1 cellular context compared by ENCODE assay signal in the genomic region with DNA sequence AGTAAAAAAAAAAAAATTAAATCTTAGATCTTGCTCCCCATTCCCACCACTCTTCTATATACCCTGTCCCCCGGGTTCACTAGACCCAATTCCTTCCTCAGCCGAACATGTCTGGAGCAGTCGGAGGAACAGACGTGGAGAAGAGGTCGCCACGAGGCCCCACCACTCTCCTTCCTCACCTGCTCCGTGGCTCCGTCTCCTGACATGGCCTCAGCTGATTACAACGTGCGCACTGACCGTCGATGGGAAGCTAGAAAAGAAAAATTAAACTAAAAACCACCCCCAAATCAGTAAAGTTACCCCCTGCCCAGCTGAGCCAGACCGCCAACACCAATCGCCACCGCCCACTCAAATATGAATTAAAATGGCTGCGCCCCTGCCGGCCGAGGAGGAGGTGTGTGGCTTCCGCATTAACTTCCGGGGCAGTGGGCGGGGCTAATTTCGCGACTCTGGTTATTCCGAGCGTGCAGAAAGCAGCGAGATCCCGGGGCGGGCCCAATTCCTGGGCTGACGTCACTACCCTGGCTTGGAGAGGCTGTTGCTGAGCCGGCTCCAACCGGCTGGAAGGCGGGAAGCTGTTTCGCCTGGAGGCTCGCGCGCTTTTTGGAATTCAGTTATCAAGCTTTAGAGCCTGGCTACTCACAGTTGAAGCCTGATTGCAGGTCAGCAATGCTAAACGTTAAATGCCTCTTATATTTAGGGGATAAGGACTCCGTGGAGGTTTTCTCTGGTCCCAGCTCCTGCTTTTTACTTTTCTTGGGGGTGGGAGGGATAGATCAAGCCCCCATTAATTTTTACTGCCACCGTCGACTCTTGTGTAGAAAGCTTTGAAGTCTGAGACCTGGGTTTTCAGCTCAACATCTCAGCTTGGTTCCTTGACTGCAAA.
A peak's percentile ranks its signal among the peaks of the same experiment; 100 is the strongest.
TF ChIP-seq lines count a peak whose summit lies in the region.

A gene (minus strand): TSS at position 361 of the 886 bp plus-strand sequence. CDS start 155 bp downstream, at position 206.

TF ChIP-seq in HepG2, 621 proteins besides CTCF, POLR2A, EP300 and RAD21 (continued from another document and continues in another):
- TF ChIP-seq, protein P1, sequence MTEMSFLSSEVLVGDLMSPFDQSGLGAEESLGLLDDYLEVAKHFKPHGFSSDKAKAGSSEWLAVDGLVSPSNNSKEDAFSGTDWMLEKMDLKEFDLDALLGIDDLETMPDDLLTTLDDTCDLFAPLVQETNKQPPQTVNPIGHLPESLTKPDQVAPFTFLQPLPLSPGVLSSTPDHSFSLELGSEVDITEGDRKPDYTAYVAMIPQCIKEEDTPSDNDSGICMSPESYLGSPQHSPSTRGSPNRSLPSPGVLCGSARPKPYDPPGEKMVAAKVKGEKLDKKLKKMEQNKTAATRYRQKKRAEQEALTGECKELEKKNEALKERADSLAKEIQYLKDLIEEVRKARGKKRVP (CRISPR knock-in tag; IDR thresholded peaks at IDR 0.05), result no peak; a peak in 1 of 4 replicates
- TF ChIP-seq ZNF383 (CRISPR knock-in tag; IDR thresholded peaks at IDR 0.05; ENCODE audit: borderline replicate concordance) (no peak), SUZ12 (IDR thresholded peaks at IDR 0.05; ENCODE audit: low read depth, low read length) (no peak), ZNF34 (CRISPR knock-in tag; IDR thresholded peaks at IDR 0.05; ENCODE audit: borderline replicate concordance) (no peak), ZMYM3 (CRISPR knock-in tag; IDR thresholded peaks at IDR 0.05) (no peak), ZNF768 (CRISPR knock-in tag; IDR thresholded peaks at IDR 0.05) (no peak), ZNF7 (CRISPR knock-in tag; IDR thresholded peaks at IDR 0.05) (no peak), NFE2L1 (CRISPR knock-in tag; IDR thresholded peaks at IDR 0.05; ENCODE audit: borderline replicate concordance) (no peak), TP53 (CRISPR knock-in tag; conservative IDR thresholded peaks at IDR 0.05) (no peak), DR1 (CRISPR knock-in tag; IDR thresholded peaks at IDR 0.05) (peak; percentile 36; the same call in 1 of the 2 replicates), PHF5A (CRISPR knock-in tag; IDR thresholded peaks at IDR 0.05; ENCODE audit: low read depth, unreplicated experiment) (peak; percentile 68), MYNN (CRISPR knock-in tag; IDR thresholded peaks at IDR 0.05; ENCODE audit: low read depth) (0 out of 2 replicates have a peak, but pooled peaks have one; percentile 33), CREB1 (IDR thresholded peaks at IDR 0.05) (peak; percentile 100), CREB1 (CRISPR knock-in tag; IDR thresholded peaks at IDR 0.05) (peak; percentile 95), ZNF354B (CRISPR knock-in tag; IDR thresholded peaks at IDR 0.05) (no peak), BRD4 (CRISPR knock-in tag; IDR thresholded peaks at IDR 0.05) (no peak), KLF6 (CRISPR knock-in tag; IDR thresholded peaks at IDR 0.05) (peak; percentile 22; the same call in 1 of the 2 replicates), AGO1 (IDR thresholded peaks at IDR 0.05; ENCODE audit: low read depth, low read length, poor library complexity, severe bottlenecking) (no peak), JUND (CRISPR knock-in tag; IDR thresholded peaks at IDR 0.05) (peak; percentile 78), ZNF546 (CRISPR knock-in tag; conservative IDR thresholded peaks at IDR 0.05) (no peak), U2AF2 (IDR thresholded peaks at IDR 0.05; ENCODE audit: low read depth, low read length) (no peak), KAT8 (CRISPR knock-in tag; IDR thresholded peaks at IDR 0.05) (peak; percentile 93), ZFP36L1 (CRISPR knock-in tag; IDR thresholded peaks at IDR 0.05) (peak; percentile 31; the same call in 1 of the 2 replicates), PHF21A (CRISPR knock-in tag; IDR thresholded peaks at IDR 0.05) (peak; percentile 77), SRSF1 (optimal IDR thresholded peaks at IDR 0.05; ENCODE audit: low read depth, low read length) (peak; percentile 85), ZNF138 (CRISPR knock-in tag; IDR thresholded peaks at IDR 0.05; ENCODE audit: low read depth) (no peak), MATR3 (CRISPR knock-in tag; IDR thresholded peaks at IDR 0.05) (no peak), FOXA1 (IDR thresholded peaks at IDR 0.05) (no peak), FOXA1 (CRISPR knock-in tag; IDR thresholded peaks at IDR 0.05) (no peak), KDM5B (CRISPR knock-in tag; IDR thresholded peaks at IDR 0.05; ENCODE audit: borderline replicate concordance) (peak; percentile 72; the same call in 1 of the 2 replicates)
- TF ChIP-seq, protein P2, sequence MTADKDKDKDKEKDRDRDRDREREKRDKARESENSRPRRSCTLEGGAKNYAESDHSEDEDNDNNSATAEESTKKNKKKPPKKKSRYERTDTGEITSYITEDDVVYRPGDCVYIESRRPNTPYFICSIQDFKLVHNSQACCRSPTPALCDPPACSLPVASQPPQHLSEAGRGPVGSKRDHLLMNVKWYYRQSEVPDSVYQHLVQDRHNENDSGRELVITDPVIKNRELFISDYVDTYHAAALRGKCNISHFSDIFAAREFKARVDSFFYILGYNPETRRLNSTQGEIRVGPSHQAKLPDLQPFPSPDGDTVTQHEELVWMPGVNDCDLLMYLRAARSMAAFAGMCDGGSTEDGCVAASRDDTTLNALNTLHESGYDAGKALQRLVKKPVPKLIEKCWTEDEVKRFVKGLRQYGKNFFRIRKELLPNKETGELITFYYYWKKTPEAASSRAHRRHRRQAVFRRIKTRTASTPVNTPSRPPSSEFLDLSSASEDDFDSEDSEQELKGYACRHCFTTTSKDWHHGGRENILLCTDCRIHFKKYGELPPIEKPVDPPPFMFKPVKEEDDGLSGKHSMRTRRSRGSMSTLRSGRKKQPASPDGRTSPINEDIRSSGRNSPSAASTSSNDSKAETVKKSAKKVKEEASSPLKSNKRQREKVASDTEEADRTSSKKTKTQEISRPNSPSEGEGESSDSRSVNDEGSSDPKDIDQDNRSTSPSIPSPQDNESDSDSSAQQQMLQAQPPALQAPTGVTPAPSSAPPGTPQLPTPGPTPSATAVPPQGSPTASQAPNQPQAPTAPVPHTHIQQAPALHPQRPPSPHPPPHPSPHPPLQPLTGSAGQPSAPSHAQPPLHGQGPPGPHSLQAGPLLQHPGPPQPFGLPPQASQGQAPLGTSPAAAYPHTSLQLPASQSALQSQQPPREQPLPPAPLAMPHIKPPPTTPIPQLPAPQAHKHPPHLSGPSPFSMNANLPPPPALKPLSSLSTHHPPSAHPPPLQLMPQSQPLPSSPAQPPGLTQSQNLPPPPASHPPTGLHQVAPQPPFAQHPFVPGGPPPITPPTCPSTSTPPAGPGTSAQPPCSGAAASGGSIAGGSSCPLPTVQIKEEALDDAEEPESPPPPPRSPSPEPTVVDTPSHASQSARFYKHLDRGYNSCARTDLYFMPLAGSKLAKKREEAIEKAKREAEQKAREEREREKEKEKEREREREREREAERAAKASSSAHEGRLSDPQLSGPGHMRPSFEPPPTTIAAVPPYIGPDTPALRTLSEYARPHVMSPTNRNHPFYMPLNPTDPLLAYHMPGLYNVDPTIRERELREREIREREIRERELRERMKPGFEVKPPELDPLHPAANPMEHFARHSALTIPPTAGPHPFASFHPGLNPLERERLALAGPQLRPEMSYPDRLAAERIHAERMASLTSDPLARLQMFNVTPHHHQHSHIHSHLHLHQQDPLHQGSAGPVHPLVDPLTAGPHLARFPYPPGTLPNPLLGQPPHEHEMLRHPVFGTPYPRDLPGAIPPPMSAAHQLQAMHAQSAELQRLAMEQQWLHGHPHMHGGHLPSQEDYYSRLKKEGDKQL (CRISPR knock-in tag; IDR thresholded peaks at IDR 0.05; ENCODE audit: low read depth), result no peak
- TF ChIP-seq, protein P3, sequence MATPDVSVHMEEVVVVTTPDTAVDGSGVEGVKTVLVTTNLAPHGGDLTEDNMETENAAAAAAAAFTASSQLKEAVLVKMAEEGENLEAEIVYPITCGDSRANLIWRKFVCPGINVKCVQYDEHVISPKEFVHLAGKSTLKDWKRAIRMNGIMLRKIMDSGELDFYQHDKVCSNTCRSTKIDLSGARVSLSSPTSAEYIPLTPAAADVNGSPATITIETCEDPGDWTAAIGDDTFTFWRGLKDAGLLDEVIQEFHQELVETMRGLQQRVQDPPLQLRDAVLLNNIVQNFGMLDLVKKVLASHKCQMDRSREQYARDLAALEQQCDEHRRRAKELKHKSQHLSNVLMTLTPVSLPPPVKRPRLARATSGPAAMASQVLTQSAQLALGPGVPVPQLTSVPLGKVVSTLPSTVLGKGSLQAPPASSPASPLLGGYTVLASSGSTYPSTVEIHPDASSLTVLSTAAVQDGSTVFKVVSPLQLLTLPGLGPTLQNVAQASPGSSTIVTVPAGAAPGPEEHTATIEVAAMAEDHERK (CRISPR knock-in tag; IDR thresholded peaks at IDR 0.05; ENCODE audit: low read depth), result no peak
- TF ChIP-seq, protein P4, sequence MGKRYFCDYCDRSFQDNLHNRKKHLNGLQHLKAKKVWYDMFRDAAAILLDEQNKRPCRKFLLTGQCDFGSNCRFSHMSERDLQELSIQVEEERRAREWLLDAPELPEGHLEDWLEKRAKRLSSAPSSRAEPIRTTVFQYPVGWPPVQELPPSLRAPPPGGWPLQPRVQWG (CRISPR knock-in tag; IDR thresholded peaks at IDR 0.05; ENCODE audit: borderline replicate concordance, low read depth), result no peak
- TF ChIP-seq, protein P5, sequence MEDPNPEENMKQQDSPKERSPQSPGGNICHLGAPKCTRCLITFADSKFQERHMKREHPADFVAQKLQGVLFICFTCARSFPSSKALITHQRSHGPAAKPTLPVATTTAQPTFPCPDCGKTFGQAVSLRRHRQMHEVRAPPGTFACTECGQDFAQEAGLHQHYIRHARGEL (CRISPR knock-in tag; IDR thresholded peaks at IDR 0.05), result no peak
- TF ChIP-seq, protein P6, sequence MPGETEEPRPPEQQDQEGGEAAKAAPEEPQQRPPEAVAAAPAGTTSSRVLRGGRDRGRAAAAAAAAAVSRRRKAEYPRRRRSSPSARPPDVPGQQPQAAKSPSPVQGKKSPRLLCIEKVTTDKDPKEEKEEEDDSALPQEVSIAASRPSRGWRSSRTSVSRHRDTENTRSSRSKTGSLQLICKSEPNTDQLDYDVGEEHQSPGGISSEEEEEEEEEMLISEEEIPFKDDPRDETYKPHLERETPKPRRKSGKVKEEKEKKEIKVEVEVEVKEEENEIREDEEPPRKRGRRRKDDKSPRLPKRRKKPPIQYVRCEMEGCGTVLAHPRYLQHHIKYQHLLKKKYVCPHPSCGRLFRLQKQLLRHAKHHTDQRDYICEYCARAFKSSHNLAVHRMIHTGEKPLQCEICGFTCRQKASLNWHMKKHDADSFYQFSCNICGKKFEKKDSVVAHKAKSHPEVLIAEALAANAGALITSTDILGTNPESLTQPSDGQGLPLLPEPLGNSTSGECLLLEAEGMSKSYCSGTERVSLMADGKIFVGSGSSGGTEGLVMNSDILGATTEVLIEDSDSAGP (CRISPR knock-in tag; IDR thresholded peaks at IDR 0.05; ENCODE audit: borderline replicate concordance), result peak; percentile 58; the same call in 1 of the 2 replicates
- TF ChIP-seq, protein P7, sequence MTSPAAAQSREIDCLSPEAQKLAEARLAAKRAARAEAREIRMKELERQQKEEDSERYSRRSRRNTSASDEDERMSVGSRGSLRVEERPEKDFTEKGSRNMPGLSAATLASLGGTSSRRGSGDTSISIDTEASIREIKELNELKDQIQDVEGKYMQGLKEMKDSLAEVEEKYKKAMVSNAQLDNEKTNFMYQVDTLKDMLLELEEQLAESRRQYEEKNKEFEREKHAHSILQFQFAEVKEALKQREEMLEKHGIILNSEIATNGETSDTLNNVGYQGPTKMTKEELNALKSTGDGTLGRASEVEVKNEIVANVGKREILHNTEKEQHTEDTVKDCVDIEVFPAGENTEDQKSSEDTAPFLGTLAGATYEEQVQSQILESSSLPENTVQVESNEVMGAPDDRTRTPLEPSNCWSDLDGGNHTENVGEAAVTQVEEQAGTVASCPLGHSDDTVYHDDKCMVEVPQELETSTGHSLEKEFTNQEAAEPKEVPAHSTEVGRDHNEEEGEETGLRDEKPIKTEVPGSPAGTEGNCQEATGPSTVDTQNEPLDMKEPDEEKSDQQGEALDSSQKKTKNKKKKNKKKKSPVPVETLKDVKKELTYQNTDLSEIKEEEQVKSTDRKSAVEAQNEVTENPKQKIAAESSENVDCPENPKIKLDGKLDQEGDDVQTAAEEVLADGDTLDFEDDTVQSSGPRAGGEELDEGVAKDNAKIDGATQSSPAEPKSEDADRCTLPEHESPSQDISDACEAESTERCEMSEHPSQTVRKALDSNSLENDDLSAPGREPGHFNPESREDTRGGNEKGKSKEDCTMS (CRISPR knock-in tag; conservative IDR thresholded peaks at IDR 0.05), result no peak
- TF ChIP-seq, protein P8, sequence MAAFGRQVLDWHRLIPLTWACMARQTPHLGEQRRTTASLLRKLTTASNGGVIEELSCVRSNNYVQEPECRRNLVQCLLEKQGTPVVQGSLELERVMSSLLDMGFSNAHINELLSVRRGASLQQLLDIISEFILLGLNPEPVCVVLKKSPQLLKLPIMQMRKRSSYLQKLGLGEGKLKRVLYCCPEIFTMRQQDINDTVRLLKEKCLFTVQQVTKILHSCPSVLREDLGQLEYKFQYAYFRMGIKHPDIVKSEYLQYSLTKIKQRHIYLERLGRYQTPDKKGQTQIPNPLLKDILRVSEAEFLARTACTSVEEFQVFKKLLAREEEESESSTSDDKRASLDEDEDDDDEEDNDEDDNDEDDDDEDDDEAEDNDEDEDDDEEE (CRISPR knock-in tag; IDR thresholded peaks at IDR 0.05), result no peak
- TF ChIP-seq, protein P9, sequence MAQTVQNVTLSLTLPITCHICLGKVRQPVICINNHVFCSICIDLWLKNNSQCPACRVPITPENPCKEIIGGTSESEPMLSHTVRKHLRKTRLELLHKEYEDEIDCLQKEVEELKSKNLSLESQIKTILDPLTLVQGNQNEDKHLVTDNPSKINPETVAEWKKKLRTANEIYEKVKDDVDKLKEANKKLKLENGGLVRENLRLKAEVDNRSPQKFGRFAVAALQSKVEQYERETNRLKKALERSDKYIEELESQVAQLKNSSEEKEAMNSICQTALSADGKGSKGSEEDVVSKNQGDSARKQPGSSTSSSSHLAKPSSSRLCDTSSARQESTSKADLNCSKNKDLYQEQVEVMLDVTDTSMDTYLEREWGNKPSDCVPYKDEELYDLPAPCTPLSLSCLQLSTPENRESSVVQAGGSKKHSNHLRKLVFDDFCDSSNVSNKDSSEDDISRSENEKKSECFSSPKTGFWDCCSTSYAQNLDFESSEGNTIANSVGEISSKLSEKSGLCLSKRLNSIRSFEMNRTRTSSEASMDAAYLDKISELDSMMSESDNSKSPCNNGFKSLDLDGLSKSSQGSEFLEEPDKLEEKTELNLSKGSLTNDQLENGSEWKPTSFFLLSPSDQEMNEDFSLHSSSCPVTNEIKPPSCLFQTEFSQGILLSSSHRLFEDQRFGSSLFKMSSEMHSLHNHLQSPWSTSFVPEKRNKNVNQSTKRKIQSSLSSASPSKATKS (CRISPR knock-in tag; IDR thresholded peaks at IDR 0.05), result peak; percentile 44; the same call in 1 of the 2 replicates
- TF ChIP-seq, protein P10, sequence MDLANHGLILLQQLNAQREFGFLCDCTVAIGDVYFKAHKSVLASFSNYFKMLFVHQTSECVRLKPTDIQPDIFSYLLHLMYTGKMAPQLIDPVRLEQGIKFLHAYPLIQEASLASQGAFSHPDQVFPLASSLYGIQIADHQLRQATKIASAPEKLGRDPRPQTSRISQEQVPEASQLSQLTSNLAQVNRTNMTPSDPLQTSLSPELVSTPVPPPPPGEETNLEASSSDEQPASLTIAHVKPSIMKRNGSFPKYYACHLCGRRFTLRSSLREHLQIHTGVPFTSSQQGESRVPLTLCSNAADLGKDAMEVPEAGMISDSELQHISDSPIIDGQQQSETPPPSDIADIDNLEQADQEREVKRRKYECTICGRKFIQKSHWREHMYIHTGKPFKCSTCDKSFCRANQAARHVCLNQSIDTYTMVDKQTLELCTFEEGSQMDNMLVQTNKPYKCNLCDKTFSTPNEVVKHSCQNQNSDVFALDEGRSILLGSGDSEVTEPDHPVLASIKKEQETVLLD (CRISPR knock-in tag; IDR thresholded peaks at IDR 0.05; ENCODE audit: low read depth), result peak; percentile 51; the same call in 1 of the 2 replicates
